In the genomic region with DNA sequence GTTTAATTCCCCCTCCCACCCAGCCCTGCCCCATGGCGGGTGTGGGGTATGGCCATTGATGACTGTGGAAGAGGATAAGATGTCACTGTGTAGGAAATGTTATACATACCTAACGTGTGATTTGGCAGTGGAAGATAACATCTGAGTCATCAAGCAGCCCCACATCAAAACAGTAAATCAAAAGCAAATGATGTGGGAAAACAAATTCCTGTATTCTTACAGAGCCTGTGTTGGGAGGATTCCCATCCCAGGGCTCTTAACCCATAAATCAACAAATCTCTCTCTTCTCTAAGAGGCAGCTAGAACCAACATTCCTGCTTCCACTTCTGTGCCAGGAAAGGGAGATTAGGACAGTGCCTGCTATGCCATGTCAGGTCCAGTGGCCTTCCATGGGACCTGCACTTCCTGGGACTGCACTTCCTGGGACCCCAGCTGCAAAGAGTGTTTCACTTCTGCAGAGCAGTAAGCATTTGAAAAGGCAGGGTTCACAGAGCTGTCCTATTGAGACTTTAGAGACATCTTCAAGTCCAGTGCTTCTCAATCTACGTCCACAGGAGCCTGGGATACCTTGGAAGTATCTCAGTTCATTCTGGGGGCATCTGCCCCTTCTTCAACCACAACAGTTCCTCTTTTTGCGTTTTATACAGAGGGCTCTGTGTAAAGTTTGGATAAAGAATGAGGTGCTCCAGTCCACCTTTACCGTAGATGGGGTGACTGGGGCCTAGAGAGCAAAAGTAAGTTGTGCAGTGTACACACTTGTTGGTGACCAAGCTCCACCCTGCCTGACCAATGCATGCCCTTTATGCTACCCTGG, we compare ENCODE assay signal across 10 cellular contexts. TPM values are rescaled to one million over a fixed set of nuclear protein-coding genes. Genes with fewer than 3 reads are reported as not detected.
A peak's percentile ranks its signal among the peaks of the same experiment; 100 is the strongest.
DNase-seq lines count a peak whose midpoint lies in the region; ATAC-seq, FAIRE-seq and TF ChIP-seq lines count a peak whose summit lies in the region.
"Had no signal": no experiment of that assay in that cellular context is flagged by ENCODE, and none has a peak within 500 bp of the region (broad histone marks: within the 10 kb centered on the region; RNA-seq: fewer than 3 reads in every experiment).

No MANE protein-coding gene starts in this region.

- H3K27me3 ChIP-seq in skeletal muscle satellite cell (ENCODE audit: control insufficient read depth, insufficient read depth, low read length) (no peaks in the 10 kb centered on the region), BE2C (no peaks in the 10 kb centered on the region)

- H3K9me3 ChIP-seq in skeletal muscle satellite cell (replicated peaks; ENCODE audit: low read length) = no peaks in the 10 kb centered on the region
- H3K9me3 ChIP-seq in BE2C = no peaks in the 10 kb centered on the region

- H3K4me2 ChIP-seq in skeletal muscle satellite cell (ENCODE audit: low read length) = peak overlapping the region; percentile 73

- H3K4me1 ChIP-seq in skeletal muscle satellite cell (ENCODE audit: control insufficient read depth, insufficient read depth, low read length) (peaks cover 55% of the 10 kb centered on the region), BE2C (no peaks in the 10 kb centered on the region)

- no peaks in the 10 kb centered on the region for H3K36me3 ChIP-seq in skeletal muscle satellite cell (ENCODE audit: insufficient read depth, low read length)
- H3K36me3 ChIP-seq in BE2C = no peaks in the 10 kb centered on the region

- ATAC-seq in SK-N-SH treated with all-trans-retinoic acid at 6 μM for 48 hours (peak; percentile 96), HG03520 (IDR thresholded peaks at IDR 0.05; ENCODE audit: unreplicated experiment) (no peak)

- TF ChIP-seq CTCF in BE2C (IDR thresholded peaks at IDR 0.05; ENCODE audit: low read depth, low read length) = no peak

- peak overlapping the region; percentile 39 for H3K9ac ChIP-seq in skeletal muscle satellite cell (ENCODE audit: low read depth, low read length)

- TF ChIP-seq POLR2A in H54 (IDR thresholded peaks at IDR 0.05; ENCODE audit: low read depth, low read length) = no peak

- DNase-seq in H54 (ENCODE audit: insufficient read length, low spot score) = peak; percentile 78
- peak; percentile 81 for DNase-seq in fibroblast of the conjunctiva (ENCODE audit: low read depth)
- DNase-seq in SKM-1 treated with dmso at 0.1 percent for 144 hours (lab: John Stamatoyannopoulos, UW; ENCODE audit: unreplicated experiment) = no peak
- DNase-seq in BE2C = no peak
- DNase-seq in activated CD4-positive, alpha-beta T cell treated with anti-CD3 and anti-CD28 coated beads for 1 hour = no peak
- DNase-seq: effector memory CD4-positive, alpha-beta T cell had no signal

- peak; percentile 84 for FAIRE-seq in H54 (lab: Jason Lieb, UNC)
- FAIRE-seq: GM18507 had no signal

- H3K4me3 ChIP-seq in skeletal muscle satellite cell (ENCODE audit: low read length) (peak overlapping the region; percentile 45), BE2C (ENCODE audit: low read depth, low read length) (no peak overlapping the region)

TF ChIP-seq in SK-N-SH treated with all-trans-retinoic acid at 6 μM for 48 hours, 23 proteins besides CTCF, POLR2A, EP300 and RAD21 (continues in another document):
- TF ChIP-seq, protein P1, sequence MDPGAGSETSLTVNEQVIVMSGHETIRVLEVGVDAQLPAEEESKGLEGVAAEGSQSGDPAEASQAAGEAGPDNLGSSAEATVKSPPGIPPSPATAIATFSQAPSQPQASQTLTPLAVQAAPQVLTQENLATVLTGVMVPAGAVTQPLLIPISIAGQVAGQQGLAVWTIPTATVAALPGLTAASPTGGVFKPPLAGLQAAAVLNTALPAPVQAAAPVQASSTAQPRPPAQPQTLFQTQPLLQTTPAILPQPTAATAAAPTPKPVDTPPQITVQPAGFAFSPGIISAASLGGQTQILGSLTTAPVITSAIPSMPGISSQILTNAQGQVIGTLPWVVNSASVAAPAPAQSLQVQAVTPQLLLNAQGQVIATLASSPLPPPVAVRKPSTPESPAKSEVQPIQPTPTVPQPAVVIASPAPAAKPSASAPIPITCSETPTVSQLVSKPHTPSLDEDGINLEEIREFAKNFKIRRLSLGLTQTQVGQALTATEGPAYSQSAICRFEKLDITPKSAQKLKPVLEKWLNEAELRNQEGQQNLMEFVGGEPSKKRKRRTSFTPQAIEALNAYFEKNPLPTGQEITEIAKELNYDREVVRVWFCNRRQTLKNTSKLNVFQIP (CRISPR knock-in tag; IDR thresholded peaks at IDR 0.05; ENCODE audit: borderline replicate concordance, low read depth) = peak; percentile 88; the same call in 1 of the 2 replicates
- TF ChIP-seq, protein P2, sequence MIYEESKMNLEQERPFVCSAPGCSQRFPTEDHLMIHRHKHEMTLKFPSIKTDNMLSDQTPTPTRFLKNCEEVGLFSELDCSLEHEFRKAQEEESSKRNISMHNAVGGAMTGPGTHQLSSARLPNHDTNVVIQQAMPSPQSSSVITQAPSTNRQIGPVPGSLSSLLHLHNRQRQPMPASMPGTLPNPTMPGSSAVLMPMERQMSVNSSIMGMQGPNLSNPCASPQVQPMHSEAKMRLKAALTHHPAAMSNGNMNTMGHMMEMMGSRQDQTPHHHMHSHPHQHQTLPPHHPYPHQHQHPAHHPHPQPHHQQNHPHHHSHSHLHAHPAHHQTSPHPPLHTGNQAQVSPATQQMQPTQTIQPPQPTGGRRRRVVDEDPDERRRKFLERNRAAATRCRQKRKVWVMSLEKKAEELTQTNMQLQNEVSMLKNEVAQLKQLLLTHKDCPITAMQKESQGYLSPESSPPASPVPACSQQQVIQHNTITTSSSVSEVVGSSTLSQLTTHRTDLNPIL (CRISPR knock-in tag; IDR thresholded peaks at IDR 0.05; ENCODE audit: low read depth) = peak; percentile 86; the same call in 1 of the 2 replicates
- TF ChIP-seq ISL1 (CRISPR knock-in tag; IDR thresholded peaks at IDR 0.05) = peak; percentile 97
- TF ChIP-seq RARB (CRISPR knock-in tag; IDR thresholded peaks at IDR 0.05) = peak; percentile 92
- no peak for TF ChIP-seq OSR1 (CRISPR knock-in tag; IDR thresholded peaks at IDR 0.05)
- TF ChIP-seq TCF4 (CRISPR knock-in tag; IDR thresholded peaks at IDR 0.05; ENCODE audit: borderline replicate concordance) = peak; percentile 19; the same call in 1 of the 2 replicates
- TF ChIP-seq ZNF8 (CRISPR knock-in tag; IDR thresholded peaks at IDR 0.05) = peak; percentile 51; the same call in 1 of the 2 replicates
- no peak; the same call in 1 of the 2 replicates for TF ChIP-seq ARNTL (CRISPR knock-in tag; IDR thresholded peaks at IDR 0.05; ENCODE audit: borderline replicate concordance, low read depth)
- TF ChIP-seq, protein P3, sequence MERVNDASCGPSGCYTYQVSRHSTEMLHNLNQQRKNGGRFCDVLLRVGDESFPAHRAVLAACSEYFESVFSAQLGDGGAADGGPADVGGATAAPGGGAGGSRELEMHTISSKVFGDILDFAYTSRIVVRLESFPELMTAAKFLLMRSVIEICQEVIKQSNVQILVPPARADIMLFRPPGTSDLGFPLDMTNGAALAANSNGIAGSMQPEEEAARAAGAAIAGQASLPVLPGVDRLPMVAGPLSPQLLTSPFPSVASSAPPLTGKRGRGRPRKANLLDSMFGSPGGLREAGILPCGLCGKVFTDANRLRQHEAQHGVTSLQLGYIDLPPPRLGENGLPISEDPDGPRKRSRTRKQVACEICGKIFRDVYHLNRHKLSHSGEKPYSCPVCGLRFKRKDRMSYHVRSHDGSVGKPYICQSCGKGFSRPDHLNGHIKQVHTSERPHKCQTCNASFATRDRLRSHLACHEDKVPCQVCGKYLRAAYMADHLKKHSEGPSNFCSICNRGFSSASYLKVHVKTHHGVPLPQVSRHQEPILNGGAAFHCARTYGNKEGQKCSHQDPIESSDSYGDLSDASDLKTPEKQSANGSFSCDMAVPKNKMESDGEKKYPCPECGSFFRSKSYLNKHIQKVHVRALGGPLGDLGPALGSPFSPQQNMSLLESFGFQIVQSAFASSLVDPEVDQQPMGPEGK (CRISPR knock-in tag; IDR thresholded peaks at IDR 0.05; ENCODE audit: borderline replicate concordance) = peak; percentile 93
- TF ChIP-seq, protein P4, sequence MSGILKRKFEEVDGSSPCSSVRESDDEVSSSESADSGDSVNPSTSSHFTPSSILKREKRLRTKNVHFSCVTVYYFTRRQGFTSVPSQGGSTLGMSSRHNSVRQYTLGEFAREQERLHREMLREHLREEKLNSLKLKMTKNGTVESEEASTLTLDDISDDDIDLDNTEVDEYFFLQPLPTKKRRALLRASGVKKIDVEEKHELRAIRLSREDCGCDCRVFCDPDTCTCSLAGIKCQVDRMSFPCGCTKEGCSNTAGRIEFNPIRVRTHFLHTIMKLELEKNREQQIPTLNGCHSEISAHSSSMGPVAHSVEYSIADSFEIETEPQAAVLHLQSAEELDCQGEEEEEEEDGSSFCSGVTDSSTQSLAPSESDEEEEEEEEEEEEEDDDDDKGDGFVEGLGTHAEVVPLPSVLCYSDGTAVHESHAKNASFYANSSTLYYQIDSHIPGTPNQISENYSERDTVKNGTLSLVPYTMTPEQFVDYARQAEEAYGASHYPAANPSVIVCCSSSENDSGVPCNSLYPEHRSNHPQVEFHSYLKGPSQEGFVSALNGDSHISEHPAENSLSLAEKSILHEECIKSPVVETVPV (CRISPR knock-in tag; IDR thresholded peaks at IDR 0.05) = peak; percentile 87; the same call in 1 of the 2 replicates
- no peak for TF ChIP-seq ZNF565 (CRISPR knock-in tag; conservative IDR thresholded peaks at IDR 0.05; ENCODE audit: low read depth)
- TF ChIP-seq TOX (CRISPR knock-in tag; IDR thresholded peaks at IDR 0.05; ENCODE audit: borderline replicate concordance) = peak; percentile 94
- no peak for TF ChIP-seq ZFP30 (CRISPR knock-in tag; IDR thresholded peaks at IDR 0.05)

RNA-seq across cellular contexts. Expression of a gene that starts 45.8 kb away (rescaled TPM):
- total RNA-seq in skeletal muscle satellite cell (2012; rRNA removed) = 5.3 and 6.8 TPM in 2 replicates
- polyA plus RNA-seq in BE2C (2012; ENCODE audit: insufficient read depth, insufficient read length, low read depth) = 4.0 TPM

Comparison
In these comparisons a context has a peak if more than half of its experiments do, and no peak if none do; other contexts are left out.
1. DNase-seq: peak in H54 (single experiment) and fibroblast of the conjunctiva (single experiment); none in SKM-1 treated with dmso at 0.1 percent for 144 hours (single experiment), BE2C (single experiment) and activated CD4-positive, alpha-beta T cell treated with anti-CD3 and anti-CD28 coated beads for 1 hour (single experiment).